Comparison of ENCODE assay signal across 8 cellular contexts in genomic region chr5:92309336-92309991, GRCh38.
DNase-seq lines count a peak whose midpoint lies in the region; ATAC-seq and TF ChIP-seq lines count a peak whose summit lies in the region.

No MANE protein-coding gene starts in this region.

- no peaks in the 10 kb centered on the region for H3F3A ChIP-seq in GM23248 (ENCODE audit: insufficient read depth)

- H3K4me3 ChIP-seq in GM23248 (no peak overlapping the region), OCI-LY3 (ENCODE audit: low read length) (no peak overlapping the region), fibroblast of the aortic adventitia (ENCODE audit: low read depth, low read length) (no peak overlapping the region), thoracic aorta (no peak overlapping the region)

- no peaks in the 10 kb centered on the region for H3K9me3 ChIP-seq in GM23248 (ENCODE audit: low read depth)
- no peaks in the 10 kb centered on the region for H3K9me3 ChIP-seq in OCI-LY3 (ENCODE audit: insufficient read depth, low read length)
- no peaks in the 10 kb centered on the region for H3K9me3 ChIP-seq in thoracic aorta

- H3K9ac ChIP-seq in GM23248 (no peak overlapping the region), OCI-LY3 (ENCODE audit: low read length) (no peak overlapping the region)

- H3K27me3 ChIP-seq in GM23248 (replicated peaks; ENCODE audit: insufficient read depth) (no peaks in the 10 kb centered on the region), OCI-LY3 (ENCODE audit: low read depth, low read length) (no peaks in the 10 kb centered on the region), thoracic aorta (replicated peaks; ENCODE audit: insufficient read depth) (no peaks in the 10 kb centered on the region)

- peak overlapping the region; percentile 5; the same call in 1 of the 2 replicates for H2AFZ ChIP-seq in GM23248
- no peak overlapping the region for H2AFZ ChIP-seq in OCI-LY3 (ENCODE audit: low read depth, low read length)

- peak; percentile 53 for TF ChIP-seq CTCF in OCI-LY3 (IDR thresholded peaks at IDR 0.05; ENCODE audit: low read depth, low read length)
- TF ChIP-seq CTCF in fibroblast of the aortic adventitia (IDR thresholded peaks at IDR 0.05; ENCODE audit: insufficient read depth, low read length) = no peak
- peak; percentile 18 for TF ChIP-seq CTCF in thoracic aorta (IDR thresholded peaks at IDR 0.05)

- H3K27ac ChIP-seq in GM23248 (no peak overlapping the region), OCI-LY3 (ENCODE audit: low read length) (no peak overlapping the region), thoracic aorta (no peak overlapping the region)

- DNase-seq in Ammon's horn (ENCODE audit: low spot score) = peak; percentile 25
- DNase-seq in GM23248 = peak; percentile 70
- peak; percentile 53 for DNase-seq in fibroblast of the aortic adventitia (ENCODE audit: low read depth)
- no peak for DNase-seq in thoracic aorta (ENCODE audit: low spot score)

- H3K4me1 ChIP-seq in GM23248 (ENCODE audit: insufficient read depth) = peaks cover 18% of the 10 kb centered on the region
- no peaks in the 10 kb centered on the region for H3K4me1 ChIP-seq in OCI-LY3 (ENCODE audit: low read length)
- no peaks in the 10 kb centered on the region for H3K4me1 ChIP-seq in thoracic aorta (ENCODE audit: control insufficient read depth in 1 of 2, low read depth in 2 of 2)

- no peak overlapping the region for H3K4me2 ChIP-seq in GM23248 (ENCODE audit: unreplicated experiment)
- no peak overlapping the region for H3K4me2 ChIP-seq in OCI-LY3 (ENCODE audit: low read length)

- ATAC-seq in thoracic aorta (ENCODE audit: insufficient number of reproducible peaks, low FRiP score, low read depth) (no peak), HG02981 (IDR thresholded peaks at IDR 0.05; ENCODE audit: unreplicated experiment) (no peak), HG03159 (IDR thresholded peaks at IDR 0.05; ENCODE audit: unreplicated experiment) (no peak), HG02678 (IDR thresholded peaks at IDR 0.05; ENCODE audit: unreplicated experiment) (no peak)

- H3K9me2 ChIP-seq in GM23248 (ENCODE audit: insufficient read depth) = no peaks in the 10 kb centered on the region

- H3K79me2 ChIP-seq in GM23248 (ENCODE audit: insufficient read depth) (no peaks in the 10 kb centered on the region), OCI-LY3 (ENCODE audit: low read length) (no peaks in the 10 kb centered on the region)

- H4K20me1 ChIP-seq in GM23248 (ENCODE audit: insufficient read depth) (no peaks in the 10 kb centered on the region), OCI-LY3 (ENCODE audit: insufficient read depth, low read length) (no peaks in the 10 kb centered on the region)

- in situ Hi-C loops in GM23248 (cut with MboI) = loop anchor here (25.0 kb wide), 1 partner anchor 1278 kb away; the partner anchor contains the start of genes NR2F1 and NR2F1-AS1

- H3K36me3 ChIP-seq in GM23248 (ENCODE audit: low read depth) (no peaks in the 10 kb centered on the region), OCI-LY3 (replicated peaks; ENCODE audit: low read depth, low read length) (no peaks in the 10 kb centered on the region), thoracic aorta (no peaks in the 10 kb centered on the region)
